18 cellular contexts compared by ENCODE assay signal in the genomic region with DNA sequence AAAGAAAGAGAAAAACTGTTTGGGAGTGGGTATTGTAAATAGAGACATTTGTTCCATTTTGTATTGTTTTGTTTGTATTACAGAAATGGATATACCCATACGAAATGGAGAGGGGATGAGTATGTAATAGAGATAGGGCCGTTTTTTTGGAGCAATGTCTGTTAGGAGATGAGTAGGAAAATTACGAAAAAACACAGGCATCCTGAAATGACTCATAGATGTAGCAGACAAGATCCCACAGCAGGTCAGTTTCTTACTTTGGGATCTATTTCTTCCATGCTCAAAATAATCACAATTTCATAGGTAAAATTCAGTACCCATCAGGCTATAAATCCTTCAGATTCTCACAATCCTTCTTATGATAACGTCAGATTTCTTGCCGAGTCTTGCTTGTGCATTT.
A peak's percentile ranks its signal among the peaks of the same experiment; 100 is the strongest.
DNase-seq lines count a peak whose midpoint lies in the region; ATAC-seq and TF ChIP-seq lines count a peak whose summit lies in the region.
"Had no signal": no experiment of that assay in that cellular context is flagged by ENCODE, and none has a peak within 500 bp of the region (broad histone marks: within the 10 kb centered on the region; RNA-seq: fewer than 3 reads in every experiment).

No MANE protein-coding gene starts in this region.

- H3K4me3 ChIP-seq in GM23248, result no peak overlapping the region
- no peak overlapping the region for H3K4me3 ChIP-seq in IMR-90 (ENCODE audit: insufficient read depth, low read depth, low read length)
- no peak overlapping the region for H3K4me3 ChIP-seq in SJSA1
- H3K4me3 ChIP-seq in coronary artery, result no peak overlapping the region

- H3K36me3 ChIP-seq in GM23248 (ENCODE audit: low read depth) (no peaks in the 10 kb centered on the region), IMR-90 (ENCODE audit: control insufficient read depth, insufficient read depth, low read length) (no peaks in the 10 kb centered on the region), SJSA1 (peaks cover 3% of the 10 kb centered on the region; the same call in 1 of the 2 replicates)

- POLR2A ChIA-PET in IMR-90 (lab: Charles Lee; ENCODE audit: unreplicated experiment), result no interaction called here

- no peak overlapping the region for H2AK5ac ChIP-seq in IMR-90 (ENCODE audit: low read depth, low read length)

- H3K4me1 ChIP-seq in GM23248 (ENCODE audit: insufficient read depth) (peaks cover 11% of the 10 kb centered on the region; the same call in 1 of the 2 replicates), IMR-90 (ENCODE audit: control insufficient read depth, insufficient read depth, low read length) (no peaks in the 10 kb centered on the region), SJSA1 (replicated peaks) (peaks cover 7% of the 10 kb centered on the region)

- no peak overlapping the region for H3K4ac ChIP-seq in IMR-90 (ENCODE audit: low read depth, low read length)

- H4K8ac ChIP-seq in IMR-90 (ENCODE audit: low read depth in 2 of 2, low read length in 2 of 2), result no peak overlapping the region

- dilution Hi-C loops in IMR-90 (cut with HindIII; ENCODE audit: low sequenced_read_pairs, unreplicated experiment), result no loop called here

- no TSS peak for BruUV-seq in IMR-90 (replicated peaks; lab: Mats Ljungman, UMichigan)

- TF ChIP-seq CTCF in 22Rv1 (IDR thresholded peaks at IDR 0.05) (no peak), IMR-90 (conservative IDR thresholded peaks at IDR 0.05; ENCODE audit: low read depth, low read length) (no peak), coronary artery (IDR thresholded peaks at IDR 0.05) (no peak)

- intact Hi-C loops in IMR-90 (cut with micrococcal nuclease), result no loop called here

- in situ Hi-C loops in GM23248 (cut with MboI) (no loop called here), IMR-90 (cut with MboI; ENCODE audit: low sequenced_read_pairs) (no loop called here)

- no peaks in the 10 kb centered on the region for H3K9me3 ChIP-seq in GM23248 (ENCODE audit: low read depth)
- H3K9me3 ChIP-seq in IMR-90 (ENCODE audit: control insufficient read depth, insufficient read depth, low read length), result no peaks in the 10 kb centered on the region
- no peaks in the 10 kb centered on the region for H3K9me3 ChIP-seq in SJSA1 (replicated peaks)

- H3K27me3 ChIP-seq in GM23248 (replicated peaks; ENCODE audit: insufficient read depth) (peaks cover 6% of the 10 kb centered on the region; the same call in 1 of the 2 replicates), IMR-90 (ENCODE audit: control insufficient read depth, insufficient read depth, low read length) (no peaks in the 10 kb centered on the region), SJSA1 (replicated peaks) (no peaks in the 10 kb centered on the region)

- no peak overlapping the region for H2BK120ac ChIP-seq in IMR-90 (ENCODE audit: low read depth, low read length)

- no peak for TF ChIP-seq RAD21 in IMR-90 (IDR thresholded peaks at IDR 0.05; ENCODE audit: low read length)

- H4K20me1 ChIP-seq in GM23248 (ENCODE audit: insufficient read depth) (no peaks in the 10 kb centered on the region), IMR-90 (ENCODE audit: insufficient read depth, low read length) (no peaks in the 10 kb centered on the region)

- no peaks in the 10 kb centered on the region for H3K79me2 ChIP-seq in GM23248 (ENCODE audit: insufficient read depth)

- H3K9me1 ChIP-seq in IMR-90 (ENCODE audit: insufficient read depth, low read length), result no peaks in the 10 kb centered on the region

- H2AFZ ChIP-seq in GM23248 (no peak overlapping the region), IMR-90 (replicated peaks; ENCODE audit: low read length, poor library complexity) (no peak overlapping the region)

- no peaks in the 10 kb centered on the region for H3K79me1 ChIP-seq in IMR-90 (ENCODE audit: low read depth in 1 of 2, low read length in 2 of 2)

- H2AK9ac ChIP-seq in IMR-90 (replicated peaks; ENCODE audit: low read depth, low read length, poor library complexity), result no peak overlapping the region

- H3K9me2 ChIP-seq in GM23248 (ENCODE audit: insufficient read depth), result no peaks in the 10 kb centered on the region; the same call in 1 of the 2 replicates

- CTCF ChIA-PET in IMR-90 (lab: Yijun Ruan, JAX), result no interaction called here

- H2BK15ac ChIP-seq in IMR-90 (ENCODE audit: low read depth, low read length), result no peak overlapping the region

- no peak overlapping the region for H3K56ac ChIP-seq in IMR-90 (ENCODE audit: extremely low read depth, insufficient read depth, low read length)

- ATAC-seq in IMR-90 (ENCODE audit: low read depth) (no peak), GM19395 (IDR thresholded peaks at IDR 0.05; ENCODE audit: unreplicated experiment) (no peak), GM19328 (IDR thresholded peaks at IDR 0.05; ENCODE audit: unreplicated experiment) (no peak)
- ATAC-seq: CD8-positive, alpha-beta T cell had no signal

- H3K4me2 ChIP-seq in GM23248 (ENCODE audit: unreplicated experiment), result no peak overlapping the region
- no peak overlapping the region for H3K4me2 ChIP-seq in IMR-90 (ENCODE audit: low read depth, low read length)

- H3K23ac ChIP-seq in IMR-90 (ENCODE audit: low read depth, low read length), result no peak overlapping the region

- H3F3A ChIP-seq in GM23248 (ENCODE audit: insufficient read depth), result no peaks in the 10 kb centered on the region

- H3K14ac ChIP-seq in IMR-90 (replicated peaks; ENCODE audit: low read depth, low read length), result no peak overlapping the region

- TF ChIP-seq POLR2A in IMR-90 (IDR thresholded peaks at IDR 0.05; ENCODE audit: low read depth, low read length), result no peak

- no peak overlapping the region for H2BK20ac ChIP-seq in IMR-90 (ENCODE audit: low read depth, low read length)

- DNase-seq in GM23248, result peak; percentile 32
- DNase-seq in IMR-90, result peak; percentile 5
- peak in 1 of 2 experiments; percentile 33 for DNase-seq in SJSA1 (ENCODE audit: low read depth in 1 of 2, low spot score in 2 of 2)
- DNase-seq in coronary artery (ENCODE audit: low spot score), result no peak
- DNase-seq in NCI-H2029 (lab: John Stamatoyannopoulos, UW), result no peak
- DNase-seq: 8988T; AML-193; C1 segment of cervical spinal cord; CD8-positive, alpha-beta T cell; DMS153; NCI-H1105; NCI-H2081 treated with DMSO at 0.1 percent for 48 hours; NCI-H446; NCI-H526; Right ventricle myocardium superior had no signal

- H3K27ac ChIP-seq in 22Rv1 (peak overlapping the region; percentile 80), GM23248 (no peak overlapping the region), IMR-90 (ENCODE audit: insufficient read depth, low read length) (no peak overlapping the region), SJSA1 (peak overlapping the region; percentile 5), coronary artery (no peak overlapping the region)

- H3K9ac ChIP-seq in GM23248 (no peak overlapping the region), IMR-90 (ENCODE audit: low read depth, low read length) (no peak overlapping the region)

- no peak overlapping the region for H2BK5ac ChIP-seq in IMR-90 (ENCODE audit: low read depth, low read length, poor library complexity, severe bottlenecking)

- WGBS in GM23248 (ENCODE audit: low coverage in 1 of 2, low lambda C conversion rate in 2 of 2, missing lambda C conversion rate in 2 of 2), 2 experiments, result 69 to 73% methylated on average over 5 of the region's 5 CpGs
- 86% methylated on average over 1 of the region's 5 CpGs; no CpG with 5 or more reads in 1 of the 2 experiments for WGBS in IMR-90 (ENCODE audit: extremely low coverage in 2 of 2, insufficient read length in 1 of 2), 2 experiments

- H4K5ac ChIP-seq in IMR-90 (ENCODE audit: low read depth, low read length), result no peak overlapping the region

- no peak overlapping the region for H4K91ac ChIP-seq in IMR-90 (ENCODE audit: insufficient read depth, low read depth, low read length)

- H3K18ac ChIP-seq in IMR-90 (ENCODE audit: low read depth, low read length), result no peak overlapping the region

TF ChIP-seq in IMR-90, 13 proteins besides CTCF, POLR2A, EP300 and RAD21:
- TF ChIP-seq MAFK (IDR thresholded peaks at IDR 0.05; ENCODE audit: low read depth, low read length) (no peak), RCOR1 (IDR thresholded peaks at IDR 0.05; ENCODE audit: insufficient replicate concordance, low read length) (no peak), MAZ (IDR thresholded peaks at IDR 0.05; ENCODE audit: borderline replicate concordance, low read depth, low read length) (no peak), CHD1 (IDR thresholded peaks at IDR 0.05; ENCODE audit: low read depth, low read length) (no peak), NFE2L2 (IDR thresholded peaks at IDR 0.05; ENCODE audit: low read depth, low read length) (no peak), MXI1 (IDR thresholded peaks at IDR 0.05; ENCODE audit: borderline replicate concordance, low read depth, low read length) (no peak), RFX5 (IDR thresholded peaks at IDR 0.05; ENCODE audit: low read depth, low read length) (no peak), BHLHE40 (IDR thresholded peaks at IDR 0.05; ENCODE audit: low read depth, low read length) (no peak), FOS (IDR thresholded peaks at IDR 0.05; ENCODE audit: low read depth, low read length) (no peak), SMC3 (IDR thresholded peaks at IDR 0.05; ENCODE audit: low read depth, low read length) (no peak), CEBPB (IDR thresholded peaks at IDR 0.05; ENCODE audit: low read depth, low read length) (no peak)
- TF ChIP-seq, protein P1, sequence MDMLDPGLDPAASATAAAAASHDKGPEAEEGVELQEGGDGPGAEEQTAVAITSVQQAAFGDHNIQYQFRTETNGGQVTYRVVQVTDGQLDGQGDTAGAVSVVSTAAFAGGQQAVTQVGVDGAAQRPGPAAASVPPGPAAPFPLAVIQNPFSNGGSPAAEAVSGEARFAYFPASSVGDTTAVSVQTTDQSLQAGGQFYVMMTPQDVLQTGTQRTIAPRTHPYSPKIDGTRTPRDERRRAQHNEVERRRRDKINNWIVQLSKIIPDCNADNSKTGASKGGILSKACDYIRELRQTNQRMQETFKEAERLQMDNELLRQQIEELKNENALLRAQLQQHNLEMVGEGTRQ (IDR thresholded peaks at IDR 0.05; ENCODE audit: low read depth, low read length), result no peak
- TF ChIP-seq, protein P2, sequence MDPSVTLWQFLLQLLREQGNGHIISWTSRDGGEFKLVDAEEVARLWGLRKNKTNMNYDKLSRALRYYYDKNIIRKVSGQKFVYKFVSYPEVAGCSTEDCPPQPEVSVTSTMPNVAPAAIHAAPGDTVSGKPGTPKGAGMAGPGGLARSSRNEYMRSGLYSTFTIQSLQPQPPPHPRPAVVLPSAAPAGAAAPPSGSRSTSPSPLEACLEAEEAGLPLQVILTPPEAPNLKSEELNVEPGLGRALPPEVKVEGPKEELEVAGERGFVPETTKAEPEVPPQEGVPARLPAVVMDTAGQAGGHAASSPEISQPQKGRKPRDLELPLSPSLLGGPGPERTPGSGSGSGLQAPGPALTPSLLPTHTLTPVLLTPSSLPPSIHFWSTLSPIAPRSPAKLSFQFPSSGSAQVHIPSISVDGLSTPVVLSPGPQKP (IDR thresholded peaks at IDR 0.05; ENCODE audit: borderline replicate concordance, low read depth, low read length), result no peak

Comparison
In these comparisons a context has a peak if more than half of its experiments do, and no peak if none do; other contexts are left out.
1. H3K27ac ChIP-seq: peak in 22Rv1 (single experiment) and SJSA1 (single experiment); none in GM23248 (single experiment), IMR-90 (single experiment) and coronary artery (0 of 2).
2. DNase-seq: peak in GM23248 (single experiment) and IMR-90 (single experiment); none in coronary artery (single experiment) and NCI-H2029 (single experiment).